In the genomic region with DNA sequence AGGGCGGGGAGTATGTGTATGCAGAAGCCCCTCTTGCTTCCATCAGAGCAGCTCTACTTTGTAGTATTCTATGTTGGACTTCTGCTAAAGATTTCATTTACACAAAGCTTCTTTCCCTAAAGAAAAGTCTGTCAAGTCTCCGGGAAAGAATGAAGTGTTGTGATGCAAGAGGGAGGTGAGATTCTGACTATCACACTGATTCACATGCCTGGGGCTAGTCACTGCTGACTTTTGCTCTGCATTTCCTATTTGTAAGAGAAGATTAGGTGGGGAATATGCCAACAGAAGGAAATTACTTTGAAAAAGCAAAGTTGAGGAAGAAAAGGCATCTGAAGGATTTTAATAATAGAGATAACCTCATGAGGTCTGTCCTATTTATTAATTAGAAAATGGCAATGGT, we compare ENCODE assay signal across 11 cellular contexts.
DNase-seq lines count a peak whose midpoint lies in the region; ATAC-seq and TF ChIP-seq lines count a peak whose summit lies in the region.
"Had no signal": no experiment of that assay in that cellular context is flagged by ENCODE, and none has a peak within 500 bp of the region (broad histone marks: within the 10 kb centered on the region; RNA-seq: fewer than 3 reads in every experiment).

No MANE protein-coding gene starts in this region.

- H4K8ac ChIP-seq in IMR-90 (ENCODE audit: low read depth in 2 of 2, low read length in 2 of 2), result no peak overlapping the region
- no peak overlapping the region for H4K8ac ChIP-seq in mesendoderm (ENCODE audit: low read depth, low read length)

- no TSS peak for BruUV-seq in IMR-90 (replicated peaks; lab: Mats Ljungman, UMichigan)

- in situ Hi-C loops in IMR-90 (cut with MboI; ENCODE audit: low sequenced_read_pairs), result no loop called here

- peak; percentile 46; the same call in 1 of the 2 replicates for ATAC-seq in IMR-90 (ENCODE audit: low read depth)
- no peak for ATAC-seq in HG03097 (IDR thresholded peaks at IDR 0.05; ENCODE audit: low FRiP score, unreplicated experiment)

- H2BK15ac ChIP-seq in IMR-90 (ENCODE audit: low read depth, low read length) (no peak overlapping the region), mesendoderm (replicated peaks; ENCODE audit: low read depth) (no peak overlapping the region)

- POLR2A ChIA-PET in IMR-90 (lab: Charles Lee; ENCODE audit: unreplicated experiment), result no interaction called here

- H3K36me3 ChIP-seq in IMR-90 (ENCODE audit: control insufficient read depth, insufficient read depth, low read length), result no peaks in the 10 kb centered on the region
- H3K36me3 ChIP-seq in mesendoderm (ENCODE audit: control insufficient read depth, insufficient read depth, low read length), result no peaks in the 10 kb centered on the region

- no peak overlapping the region for H4K5ac ChIP-seq in IMR-90 (ENCODE audit: low read depth, low read length)
- H4K5ac ChIP-seq in mesendoderm (ENCODE audit: low read length), result no peak overlapping the region

- peak; percentile 24 for DNase-seq in COLO829 (ENCODE audit: low spot score)
- peak; percentile 74 for DNase-seq in IMR-90
- DNase-seq in choroid plexus epithelial cell (ENCODE audit: low read depth), result peak; percentile 67
- peak; percentile 92 for DNase-seq in mesendoderm
- DNase-seq in activated CD8-positive, alpha-beta memory T cell treated with anti-CD3 and anti-CD28 coated beads for 24 hours, result no peak
- no peak for DNase-seq in NCI-H774 (lab: John Stamatoyannopoulos, UW)
- no peak for DNase-seq in NOMO-1 treated with DMSO at 0.1 percent for 48 hours (lab: John Stamatoyannopoulos, UW; ENCODE audit: unreplicated experiment)
- DNase-seq: activated CD8-positive, alpha-beta memory T cell treated with anti-CD3 and anti-CD28 coated beads, Interleukin-2, amount 50 U/mL, for 48 hours; esophagus squamous epithelium had no signal

- H3K56ac ChIP-seq in IMR-90 (ENCODE audit: extremely low read depth, insufficient read depth, low read length), result no peak overlapping the region
- H3K56ac ChIP-seq in mesendoderm (ENCODE audit: low read length), result peak overlapping the region; percentile 78

- TF ChIP-seq POLR2A in IMR-90 (IDR thresholded peaks at IDR 0.05; ENCODE audit: low read depth, low read length), result no peak

- no peak overlapping the region for H2AFZ ChIP-seq in IMR-90 (replicated peaks; ENCODE audit: low read length, poor library complexity)

- H3K79me2 ChIP-seq in mesendoderm (ENCODE audit: control insufficient read depth, insufficient read depth, low read length), result no peaks in the 10 kb centered on the region

- H3K9ac ChIP-seq in IMR-90 (ENCODE audit: low read depth, low read length) (no peak overlapping the region), mesendoderm (ENCODE audit: low read length) (no peak overlapping the region)

- no peaks in the 10 kb centered on the region for H4K20me1 ChIP-seq in IMR-90 (ENCODE audit: insufficient read depth, low read length)

- H3K18ac ChIP-seq in IMR-90 (ENCODE audit: low read depth, low read length) (no peak overlapping the region), mesendoderm (ENCODE audit: low read length) (no peak overlapping the region)

- intact Hi-C loops in IMR-90 (cut with micrococcal nuclease), result no loop called here

- no peaks in the 10 kb centered on the region for H3K79me1 ChIP-seq in IMR-90 (ENCODE audit: low read depth in 1 of 2, low read length in 2 of 2)
- H3K79me1 ChIP-seq in mesendoderm (ENCODE audit: low read length), result no peaks in the 10 kb centered on the region

- H2AK9ac ChIP-seq in IMR-90 (replicated peaks; ENCODE audit: low read depth, low read length, poor library complexity), result no peak overlapping the region

- no peaks in the 10 kb centered on the region for H3K9me3 ChIP-seq in IMR-90 (ENCODE audit: control insufficient read depth, insufficient read depth, low read length)
- H3K9me3 ChIP-seq: esophagus squamous epithelium had no signal

- no peak overlapping the region for H3K23ac ChIP-seq in IMR-90 (ENCODE audit: low read depth, low read length)
- no peak overlapping the region for H3K23ac ChIP-seq in mesendoderm (ENCODE audit: low read length)

- H3K4ac ChIP-seq in IMR-90 (ENCODE audit: low read depth, low read length), result no peak overlapping the region
- H3K4ac ChIP-seq in mesendoderm (ENCODE audit: low read depth, low read length), result no peak overlapping the region

- H2BK120ac ChIP-seq in IMR-90 (ENCODE audit: low read depth, low read length), result no peak overlapping the region
- no peak overlapping the region for H2BK120ac ChIP-seq in mesendoderm (ENCODE audit: low read depth, low read length)

- no peak overlapping the region for H3K4me2 ChIP-seq in IMR-90 (ENCODE audit: low read depth, low read length)
- H3K4me2 ChIP-seq in mesendoderm (ENCODE audit: low read length), result no peak overlapping the region

- H2AK5ac ChIP-seq in IMR-90 (ENCODE audit: low read depth, low read length), result no peak overlapping the region
- H2AK5ac ChIP-seq in mesendoderm (ENCODE audit: low read length), result no peak overlapping the region

- H3K27ac ChIP-seq in IMR-90 (ENCODE audit: insufficient read depth, low read length), result no peak overlapping the region
- H3K27ac ChIP-seq in mesendoderm (ENCODE audit: low read depth, low read length), result peak overlapping the region; percentile 77
- H3K27ac ChIP-seq: cardiac muscle cell, esophagus squamous epithelium had no signal

- no CpG with 5 or more reads among the region's 2 CpGs for WGBS in IMR-90 (ENCODE audit: extremely low coverage in 2 of 2, insufficient read length in 1 of 2), 2 experiments
- no CpG with 5 or more reads among the region's 2 CpGs for WGBS in mesendoderm (ENCODE audit: extremely low coverage, insufficient coverage, low lambda C conversion rate)

- H3K9me1 ChIP-seq in IMR-90 (ENCODE audit: insufficient read depth, low read length), result no peaks in the 10 kb centered on the region

- TF ChIP-seq CTCF in IMR-90 (conservative IDR thresholded peaks at IDR 0.05; ENCODE audit: low read depth, low read length), result no peak
- TF ChIP-seq CTCF in choroid plexus epithelial cell (conservative IDR thresholded peaks at IDR 0.05; ENCODE audit: low read depth, low read length), result no peak

- H3K27me3 ChIP-seq in IMR-90 (ENCODE audit: control insufficient read depth, insufficient read depth, low read length), result no peaks in the 10 kb centered on the region
- no peaks in the 10 kb centered on the region for H3K27me3 ChIP-seq in mesendoderm (ENCODE audit: insufficient read depth, low read length, poor library complexity)
- H3K27me3 ChIP-seq: cardiac muscle cell, esophagus squamous epithelium had no signal

- H4K91ac ChIP-seq in IMR-90 (ENCODE audit: insufficient read depth, low read depth, low read length), result no peak overlapping the region

- H2BK5ac ChIP-seq in IMR-90 (ENCODE audit: low read depth, low read length, poor library complexity, severe bottlenecking) (no peak overlapping the region), mesendoderm (ENCODE audit: low read length) (peak overlapping the region; percentile 99)

- no peaks in the 10 kb centered on the region for H3K4me1 ChIP-seq in IMR-90 (ENCODE audit: control insufficient read depth, insufficient read depth, low read length)
- H3K4me1 ChIP-seq in mesendoderm (ENCODE audit: control insufficient read depth, low read depth, low read length), result peaks cover 14% of the 10 kb centered on the region
- H3K4me1 ChIP-seq: esophagus squamous epithelium had no signal

- no peak overlapping the region for H3K14ac ChIP-seq in IMR-90 (replicated peaks; ENCODE audit: low read depth, low read length)

- H2BK20ac ChIP-seq in IMR-90 (ENCODE audit: low read depth, low read length), result no peak overlapping the region

- H3K4me3 ChIP-seq in IMR-90 (ENCODE audit: insufficient read depth, low read depth, low read length), result no peak overlapping the region
- H3K4me3 ChIP-seq in choroid plexus epithelial cell (ENCODE audit: low read depth, low read length), result no peak overlapping the region
- no peak overlapping the region for H3K4me3 ChIP-seq in mesendoderm (ENCODE audit: low read length)
- H3K4me3 ChIP-seq: cardiac muscle cell, esophagus squamous epithelium had no signal

- CTCF ChIA-PET in IMR-90 (lab: Yijun Ruan, JAX), result no interaction called here

- TF ChIP-seq RAD21 in IMR-90 (IDR thresholded peaks at IDR 0.05; ENCODE audit: low read length), result no peak

- dilution Hi-C loops in IMR-90 (cut with HindIII; ENCODE audit: low sequenced_read_pairs, unreplicated experiment), result no loop called here

TF ChIP-seq in IMR-90, 13 proteins besides CTCF, POLR2A, EP300 and RAD21:
- TF ChIP-seq FOS (IDR thresholded peaks at IDR 0.05; ENCODE audit: low read depth, low read length) (no peak), RCOR1 (IDR thresholded peaks at IDR 0.05; ENCODE audit: insufficient replicate concordance, low read length) (no peak), BHLHE40 (IDR thresholded peaks at IDR 0.05; ENCODE audit: low read depth, low read length) (no peak; the same call in 1 of the 2 replicates), CEBPB (IDR thresholded peaks at IDR 0.05; ENCODE audit: low read depth, low read length) (peak; percentile 87), SMC3 (IDR thresholded peaks at IDR 0.05; ENCODE audit: low read depth, low read length) (no peak), MXI1 (IDR thresholded peaks at IDR 0.05; ENCODE audit: borderline replicate concordance, low read depth, low read length) (no peak), RFX5 (IDR thresholded peaks at IDR 0.05; ENCODE audit: low read depth, low read length) (no peak), MAZ (IDR thresholded peaks at IDR 0.05; ENCODE audit: borderline replicate concordance, low read depth, low read length) (no peak)
- TF ChIP-seq, protein P1, sequence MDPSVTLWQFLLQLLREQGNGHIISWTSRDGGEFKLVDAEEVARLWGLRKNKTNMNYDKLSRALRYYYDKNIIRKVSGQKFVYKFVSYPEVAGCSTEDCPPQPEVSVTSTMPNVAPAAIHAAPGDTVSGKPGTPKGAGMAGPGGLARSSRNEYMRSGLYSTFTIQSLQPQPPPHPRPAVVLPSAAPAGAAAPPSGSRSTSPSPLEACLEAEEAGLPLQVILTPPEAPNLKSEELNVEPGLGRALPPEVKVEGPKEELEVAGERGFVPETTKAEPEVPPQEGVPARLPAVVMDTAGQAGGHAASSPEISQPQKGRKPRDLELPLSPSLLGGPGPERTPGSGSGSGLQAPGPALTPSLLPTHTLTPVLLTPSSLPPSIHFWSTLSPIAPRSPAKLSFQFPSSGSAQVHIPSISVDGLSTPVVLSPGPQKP (IDR thresholded peaks at IDR 0.05; ENCODE audit: borderline replicate concordance, low read depth, low read length), result no peak

Comparison
In these comparisons a context has a peak if more than half of its experiments do, and no peak if none do; other contexts are left out.
1. DNase-seq: peak in COLO829 (single experiment), IMR-90 (single experiment), choroid plexus epithelial cell (single experiment) and mesendoderm (single experiment); none in activated CD8-positive, alpha-beta memory T cell treated with anti-CD3 and anti-CD28 coated beads for 24 hours (single experiment), NCI-H774 (single experiment) and NOMO-1 treated with DMSO at 0.1 percent for 48 hours (single experiment).